8 cellular contexts compared by ENCODE assay signal in genomic region chr19:9827325-9828238, GRCh38. TPM values are rescaled to one million over a fixed set of nuclear protein-coding genes. Genes with fewer than 3 reads are reported as not detected.
DNase-seq lines count a peak whose midpoint lies in the region; ATAC-seq, FAIRE-seq and TF ChIP-seq lines count a peak whose summit lies in the region.

UBL5 (plus strand) TSS chr19:9827918; CDS start chr19:9828338, 420 bp downstream.

- H3K27ac ChIP-seq in IMR-90 (ENCODE audit: insufficient read depth, low read length) (peak within 1 kb of the TSS; percentile 88), OCI-LY7 (ENCODE audit: low read depth, low read length, poor library complexity, severe bottlenecking) (peak within 1 kb of the TSS; percentile 61), endothelial cell of umbilical vein (ENCODE audit: insufficient read depth, low read depth, low read length) (peak within 1 kb of the TSS; percentile 48)

- H3K4ac ChIP-seq in IMR-90 (ENCODE audit: low read depth, low read length), result peak within 1 kb of the TSS; percentile 89

- H4K91ac ChIP-seq in IMR-90 (ENCODE audit: insufficient read depth, low read depth, low read length), result peak within 1 kb of the TSS; percentile 72

- in situ Hi-C loops in IMR-90 (cut with MboI; ENCODE audit: low sequenced_read_pairs), result no loop called here

- ATAC-seq in GM21528 (IDR thresholded peaks at IDR 0.05; ENCODE audit: low FRiP score, unreplicated experiment) (peak; percentile 88), IMR-90 (ENCODE audit: low read depth) (peak; percentile 98)

- peak; percentile 95 for DNase-seq in DMS 273 (lab: John Stamatoyannopoulos, UW; ENCODE audit: unreplicated experiment)
- peak; percentile 76 for DNase-seq in IMR-90
- DNase-seq in OCI-LY7 (ENCODE audit: low spot score), result peak; percentile 95
- DNase-seq in activated T-cell treated with anti-CD3 and anti-CD28 coated beads for 1 hour (ENCODE audit: low read depth), result peak; percentile 82
- peak; percentile 89 for DNase-seq in endothelial cell of umbilical vein (ENCODE audit: low read depth, low spot score)
- peak; percentile 93 for DNase-seq in midbrain (lab: John Stamatoyannopoulos, UW)
- peak; percentile 81 to 85 for DNase-seq in stimulated activated CD8-positive, alpha-beta memory T cell treated with anti-CD3 and anti-CD28 coated beads, Interleukin-15, amount 100 ng/mL, for 48 hours (ENCODE audit: low read depth in 2 of 2)

- H3K79me2 ChIP-seq in OCI-LY7 (ENCODE audit: insufficient read depth, low read depth, low read length) (peaks cover 49% of the 10 kb centered on the region), endothelial cell of umbilical vein (ENCODE audit: control insufficient read depth, insufficient read depth, low read length) (peaks cover 42% of the 10 kb centered on the region)

- H3K56ac ChIP-seq in IMR-90 (ENCODE audit: extremely low read depth, insufficient read depth, low read length), result peak within 1 kb of the TSS; percentile 50

- no peaks in the 10 kb centered on the region for H3K9me2 ChIP-seq in OCI-LY7 (ENCODE audit: insufficient read depth, low read length)

- TF ChIP-seq POLR2A in IMR-90 (IDR thresholded peaks at IDR 0.05; ENCODE audit: low read depth, low read length), result peak; percentile 72; the same call in 1 of the 2 replicates
- TF ChIP-seq POLR2A in endothelial cell of umbilical vein (IDR thresholded peaks at IDR 0.05; ENCODE audit: low read depth, low read length), result peak; percentile 92

- H2AFZ ChIP-seq in IMR-90 (replicated peaks; ENCODE audit: low read length, poor library complexity) (peak within 1 kb of the TSS; percentile 93), OCI-LY7 (ENCODE audit: low read length) (peak within 1 kb of the TSS; percentile 45), endothelial cell of umbilical vein (ENCODE audit: low read depth, low read length) (peak within 1 kb of the TSS; percentile 90)

- H4K8ac ChIP-seq in IMR-90 (ENCODE audit: low read depth in 2 of 2, low read length in 2 of 2), result peak within 1 kb of the TSS; percentile 2 to 92

- peak within 1 kb of the TSS; percentile 90 for H3K14ac ChIP-seq in IMR-90 (replicated peaks; ENCODE audit: low read depth, low read length)

- H3K4me3 ChIP-seq in IMR-90 (ENCODE audit: insufficient read depth, low read depth, low read length), result peak within 1 kb of the TSS; percentile 74
- H3K4me3 ChIP-seq in OCI-LY7 (ENCODE audit: low read depth, low read length, poor library complexity, severe bottlenecking), result peak within 1 kb of the TSS; percentile 93
- peak within 1 kb of the TSS; percentile 89 to 97 (median 91) for H3K4me3 ChIP-seq in endothelial cell of umbilical vein (replicated peaks in 1 of 3; ENCODE audit: insufficient read depth in 1 of 3, low read depth in 1 of 3, low read length in 3 of 3)

- peak; percentile 99 for FAIRE-seq in endothelial cell of umbilical vein (lab: Jason Lieb, UNC)

- no peak for TF ChIP-seq CTCF in IMR-90 (conservative IDR thresholded peaks at IDR 0.05; ENCODE audit: low read depth, low read length)
- no peak for TF ChIP-seq CTCF in OCI-LY7 (conservative IDR thresholded peaks at IDR 0.05; ENCODE audit: low read length)
- TF ChIP-seq CTCF in endothelial cell of umbilical vein (IDR thresholded peaks at IDR 0.05; ENCODE audit: extremely low read depth in 1 of 2, insufficient read depth in 1 of 2, low read depth in 1 of 2, low read length in 2 of 2), result no peak

- peak within 1 kb of the TSS; percentile 84 for H3K23ac ChIP-seq in IMR-90 (ENCODE audit: low read depth, low read length)

- H4K20me1 ChIP-seq in IMR-90 (ENCODE audit: insufficient read depth, low read length), result peaks cover 15% of the 10 kb centered on the region; the same call in 1 of the 2 replicates
- H4K20me1 ChIP-seq in OCI-LY7 (ENCODE audit: insufficient read depth, low read length), result no peaks in the 10 kb centered on the region
- H4K20me1 ChIP-seq in endothelial cell of umbilical vein (replicated peaks; ENCODE audit: control insufficient read depth, extremely low read depth, insufficient read depth, low read length), result no peaks in the 10 kb centered on the region

- H3K9ac ChIP-seq in IMR-90 (ENCODE audit: low read depth, low read length), result peak within 1 kb of the TSS; percentile 93
- H3K9ac ChIP-seq in endothelial cell of umbilical vein (replicated peaks; ENCODE audit: extremely low read depth, insufficient read depth, low read length), result peak within 1 kb of the TSS; percentile 80

- H2BK15ac ChIP-seq in IMR-90 (ENCODE audit: low read depth, low read length), result no peak within 1 kb of the TSS

- H3K4me1 ChIP-seq in IMR-90 (ENCODE audit: control insufficient read depth, insufficient read depth, low read length), result peaks cover 2% of the 10 kb centered on the region; the same call in 1 of the 2 replicates
- H3K4me1 ChIP-seq in OCI-LY7 (ENCODE audit: insufficient read depth, low read length, poor library complexity, severe bottlenecking), result peaks cover 22% of the 10 kb centered on the region
- H3K4me1 ChIP-seq in endothelial cell of umbilical vein (ENCODE audit: control insufficient read depth, extremely low read depth, insufficient read depth, low read length), result peaks cover 12% of the 10 kb centered on the region

- no peak within 1 kb of the TSS for H2BK20ac ChIP-seq in IMR-90 (ENCODE audit: low read depth, low read length)

- CTCF ChIA-PET in IMR-90 (lab: Yijun Ruan, JAX) (no interaction called here), OCI-LY7 (lab: Charles Lee; ENCODE audit: unreplicated experiment) (no interaction called here), endothelial cell of umbilical vein (lab: Charles Lee) (interaction anchor here (0.6 to 1.0 kb wide), 3 partner anchors 9 to 1416 kb away, joined by 3 to 5 read pairs (median 3); partner anchors contain the start of gene ZNF561)

- H3K18ac ChIP-seq in IMR-90 (ENCODE audit: low read depth, low read length), result no peak within 1 kb of the TSS

- intact Hi-C loops in IMR-90 (cut with micrococcal nuclease) (no loop called here), OCI-LY7 (cut with micrococcal nuclease; ENCODE audit: unreplicated experiment) (no loop called here), endothelial cell of umbilical vein (cut with micrococcal nuclease) (no loop called here)

- H2BK120ac ChIP-seq in IMR-90 (ENCODE audit: low read depth, low read length), result no peak within 1 kb of the TSS

- POLR2A ChIA-PET in IMR-90 (lab: Charles Lee; ENCODE audit: unreplicated experiment) (interaction anchor here (0.6 kb wide), 1 partner anchor 9 kb away, joined by 4 read pairs; the partner anchor contains the start of gene FBXL12), OCI-LY7 (lab: Charles Lee) (interaction anchor here (1.0 to 2.0 kb wide), 4 partner anchors 9 to 206 kb away, joined by 3 to 6 read pairs (median 4); no protein-coding TSS in a partner anchor), endothelial cell of umbilical vein (lab: Charles Lee) (interaction anchor here (1.0 kb wide), 1 partner anchor 9 kb away, joined by 5 read pairs; the partner anchor contains the start of gene FBXL12)

- H3K9me1 ChIP-seq in IMR-90 (ENCODE audit: insufficient read depth, low read length), result 0 out of 2 replicates have a peak, but pooled peaks cover 7% of the 10 kb centered on the region
- H3K9me1 ChIP-seq in endothelial cell of umbilical vein (replicated peaks; ENCODE audit: control insufficient read depth, extremely low read depth, insufficient read depth, low read length), result no peaks in the 10 kb centered on the region

- no peaks in the 10 kb centered on the region for H3K9me3 ChIP-seq in IMR-90 (ENCODE audit: control insufficient read depth, insufficient read depth, low read length)
- H3K9me3 ChIP-seq in OCI-LY7 (ENCODE audit: low read length), result no peaks in the 10 kb centered on the region
- no peaks in the 10 kb centered on the region for H3K9me3 ChIP-seq in endothelial cell of umbilical vein (replicated peaks; ENCODE audit: control insufficient read depth, insufficient read depth, low read length)

- H2BK5ac ChIP-seq in IMR-90 (ENCODE audit: low read depth, low read length, poor library complexity, severe bottlenecking), result peak within 1 kb of the TSS; percentile 31

- peaks cover 7% of the 10 kb centered on the region for H3K36me3 ChIP-seq in IMR-90 (ENCODE audit: control insufficient read depth, insufficient read depth, low read length)
- H3K36me3 ChIP-seq in OCI-LY7 (ENCODE audit: insufficient read depth, low read length), result peaks cover 26% of the 10 kb centered on the region
- peaks cover 0 to 3% of the 10 kb centered on the region in 2 experiments for H3K36me3 ChIP-seq in endothelial cell of umbilical vein (ENCODE audit: control insufficient read depth in 2 of 2, extremely low read depth in 1 of 2, insufficient read depth in 2 of 2, low read length in 2 of 2)

- peak within 1 kb of the TSS; percentile 78 for H4K5ac ChIP-seq in IMR-90 (ENCODE audit: low read depth, low read length)

- WGBS in IMR-90 (ENCODE audit: extremely low coverage in 2 of 2, insufficient read length in 1 of 2), 2 experiments, result 1% methylated on average over 24 of the region's 61 CpGs; no CpG with 5 or more reads in 1 of the 2 experiments

- H3K79me1 ChIP-seq in IMR-90 (ENCODE audit: low read depth in 1 of 2, low read length in 2 of 2), result peaks cover 24 to 68% of the 10 kb centered on the region in 2 experiments

- H2AK9ac ChIP-seq in IMR-90 (replicated peaks; ENCODE audit: low read depth, low read length, poor library complexity), result peak within 1 kb of the TSS; percentile 91

- dilution Hi-C loops in IMR-90 (cut with HindIII; ENCODE audit: low sequenced_read_pairs, unreplicated experiment) (no loop called here), endothelial cell of umbilical vein (cut with MboI; ENCODE audit: extremely low pct_ligation_motif_present, low sequenced_read_pairs) (no loop called here)

- H3K4me2 ChIP-seq in IMR-90 (ENCODE audit: low read depth, low read length), result peak within 1 kb of the TSS; percentile 99
- peak within 1 kb of the TSS; percentile 93 for H3K4me2 ChIP-seq in OCI-LY7 (ENCODE audit: low read length)
- peak within 1 kb of the TSS; percentile 91 for H3K4me2 ChIP-seq in endothelial cell of umbilical vein (ENCODE audit: insufficient read depth, low read length)

- H3K27me3 ChIP-seq in IMR-90 (ENCODE audit: control insufficient read depth, insufficient read depth, low read length), result no peaks in the 10 kb centered on the region
- no peaks in the 10 kb centered on the region for H3K27me3 ChIP-seq in endothelial cell of umbilical vein (ENCODE audit: control insufficient read depth in 2 of 2, insufficient read depth in 2 of 2, low read length in 2 of 2)

- BruUV-seq in IMR-90 (replicated peaks; lab: Mats Ljungman, UMichigan), result TSS peak; percentile 82
- TSS peak; percentile 89 for BruUV-seq in OCI-LY7 (replicated peaks; lab: Mats Ljungman, UMichigan)
- BruUV-seq in endothelial cell of umbilical vein (replicated peaks; lab: Mats Ljungman, UMichigan), result TSS peak; percentile 44

- TF ChIP-seq RAD21 in IMR-90 (IDR thresholded peaks at IDR 0.05; ENCODE audit: low read length), result no peak

- peak within 1 kb of the TSS; percentile 74 for H2AK5ac ChIP-seq in IMR-90 (ENCODE audit: low read depth, low read length)

RNA-seq across cellular contexts. Expression of gene UBL5, which starts in this region (rescaled TPM):
- total RNA-seq in IMR-90 (2012; rRNA removed) (371 and 434 TPM in 2 replicates), OCI-LY7 (2022) (271 and 323 TPM in 2 replicates), endothelial cell of umbilical vein (351 and 364 TPM in 2 replicates)
- polyA plus RNA-seq in IMR-90 (2012; rRNA removed) (1,091 and 1,179 TPM in 2 replicates), endothelial cell of umbilical vein (839 and 1,226 TPM in 2 replicates)
- 1,099 and 1,903 TPM in 2 replicates for polyA plus RNA-seq in IMR-90 (2012; cell fraction: cytosol; rRNA removed)
- polyA plus RNA-seq in IMR-90 (2012; cell fraction: nucleus; rRNA removed; ENCODE audit: low replicate concordance), result 247 and 613 TPM in 2 replicates
- 162 and 249 TPM in 2 replicates for total RNA-seq in OCI-LY7 (2014; rRNA removed; shearing (Covaris generic))
- polyA plus RNA-seq in endothelial cell of umbilical vein (2011; cell fraction: cytosol; rRNA removed), result 1,164 and 1,424 TPM in 2 replicates
- 366 and 439 TPM in 2 replicates for polyA plus RNA-seq in endothelial cell of umbilical vein (2011; cell fraction: nucleus; rRNA removed)
- polyA plus RNA-seq in endothelial cell of umbilical vein (2012), result 737 and 963 TPM in 2 replicates
- polyA minus RNA-seq in endothelial cell of umbilical vein, result 190 and 222 TPM in 2 replicates
- 69.3 TPM for polyA minus RNA-seq in endothelial cell of umbilical vein (2011; cell fraction: cytosol; rRNA and poly(A)+ RNA removed)
- polyA minus RNA-seq in endothelial cell of umbilical vein (2011; cell fraction: nucleus; rRNA and poly(A)+ RNA removed), result 23.9 and 25.1 TPM in 2 replicates

Comparison
In these comparisons a context has a peak if more than half of its experiments do, and no peak if none do; other contexts are left out.
1. Peak in every context shown above with its lines: DNase-seq, ATAC-seq, H3K4me3 ChIP-seq and H3K27ac ChIP-seq.